17 cellular contexts compared by ENCODE assay signal in genomic region chr19:5957132-5957531, GRCh38. TPM values are rescaled to one million over a fixed set of nuclear protein-coding genes. Genes with fewer than 3 reads are reported as not detected.
A peak's percentile ranks its signal among the peaks of the same experiment; 100 is the strongest.
DNase-seq lines count a peak whose midpoint lies in the region; ATAC-seq and TF ChIP-seq lines count a peak whose summit lies in the region.
"Had no signal": no experiment of that assay in that cellular context is flagged by ENCODE, and none has a peak within 500 bp of the region (broad histone marks: within the 10 kb centered on the region; RNA-seq: fewer than 3 reads in every experiment).

No MANE protein-coding gene starts in this region.

- H3K23ac ChIP-seq in trophoblast cell (ENCODE audit: low read length), result no peak overlapping the region

- H2BK12ac ChIP-seq in trophoblast cell (ENCODE audit: low read length), result no peak overlapping the region

- peaks cover 0 to 5% of the 10 kb centered on the region in 2 experiments for H3K36me3 ChIP-seq in trophoblast cell (ENCODE audit: control insufficient read depth in 1 of 2, insufficient read depth in 2 of 2, low read length in 2 of 2)
- H3K36me3 ChIP-seq: breast epithelium had no signal

- H2BK120ac ChIP-seq in trophoblast cell (ENCODE audit: insufficient read depth, low read length, poor library complexity), result no peak overlapping the region

- no peak overlapping the region for H3K18ac ChIP-seq in trophoblast cell (ENCODE audit: low read length)

- H2AFZ ChIP-seq in trophoblast cell (ENCODE audit: insufficient read depth, low read length, poor library complexity), result no peak overlapping the region
- H2AFZ ChIP-seq: parathyroid adenoma had no signal

- peaks cover 9 to 20% of the 10 kb centered on the region in 2 experiments for H3K4me1 ChIP-seq in trophoblast cell (ENCODE audit: control insufficient read depth in 1 of 2, insufficient read depth in 2 of 2, low read length in 2 of 2)

- peaks cover 7% of the 10 kb centered on the region for H3K36me3 Mint-ChIP-seq in activated CD4-positive, alpha-beta memory T cell treated with anti-CD3 and anti-CD28 coated beads for 36 hours
- peaks cover 24% of the 10 kb centered on the region for H3K36me3 Mint-ChIP-seq in activated CD4-positive, alpha-beta memory T cell treated with anti-CD3 and anti-CD28 coated beads, Interleukin-2, amount 10 ng/mL, durations not matched to agents 7 days and 5 days (ENCODE audit: low read depth)
- no peaks in the 10 kb centered on the region for H3K36me3 Mint-ChIP-seq in brain

- no peak overlapping the region for H3K4me3 Mint-ChIP-seq in activated CD4-positive, alpha-beta memory T cell treated with anti-CD3 and anti-CD28 coated beads for 36 hours
- H3K4me3 Mint-ChIP-seq in activated CD4-positive, alpha-beta memory T cell treated with anti-CD3 and anti-CD28 coated beads, Interleukin-2, amount 10 ng/mL, durations not matched to agents 7 days and 5 days, result no peak overlapping the region
- peak overlapping the region in 1 of 5 experiments; percentile 53 for H3K4me3 Mint-ChIP-seq in brain
- H3K4me3 Mint-ChIP-seq: IgD-negative memory B cell had no signal

- no peak for TF ChIP-seq CTCF in brain (conservative IDR thresholded peaks at IDR 0.05)

- no peak for DNase-seq in activated CD4-positive, alpha-beta memory T cell treated with anti-CD3 and anti-CD28 coated beads for 36 hours
- no peak for DNase-seq in activated CD4-positive, alpha-beta memory T cell treated with anti-CD3 and anti-CD28 coated beads, Interleukin-2, amount 10 ng/mL, durations not matched to agents 7 days and 5 days
- DNase-seq in NCI-H146 (lab: John Stamatoyannopoulos, UW), result peak; percentile 56
- peak; percentile 56 to 65 for DNase-seq in trophoblast cell
- DNase-seq in activated effector memory CD4-positive, alpha-beta T cell treated with anti-CD3 and anti-CD28 coated beads, Interleukin-2, amount 50 U/mL, for 16 hours, result no peak
- DNase-seq in HK-2 (ENCODE audit: unreplicated experiment), result no peak
- DNase-seq: ACHN; activated CD4-positive, alpha-beta T cell treated with anti-CD3 and anti-CD28 coated beads for 1 hour; Calu3; mammary epithelial cell; NCI-H1694; stimulated activated CD4-positive, alpha-beta T cell treated with anti-CD3 and anti-CD28 coated beads, Interleukin-15, amount 100 ng/mL, for 24 hours had no signal

- intact Hi-C loops in activated CD4-positive, alpha-beta memory T cell treated with anti-CD3 and anti-CD28 coated beads for 36 hours (cut with micrococcal nuclease), result loop anchor here (10.0 kb wide), 1 partner anchor 272 kb away; the partner anchor contains the start of genes HSD11B1L and MICOS13

- no peak overlapping the region for H3K4me2 ChIP-seq in trophoblast cell (ENCODE audit: low read length)

- H3K79me2 ChIP-seq in trophoblast cell (ENCODE audit: control insufficient read depth, insufficient read depth, low read length, poor library complexity), result peaks cover 7% of the 10 kb centered on the region

- H3K79me1 ChIP-seq in trophoblast cell (ENCODE audit: low read length), result no peaks in the 10 kb centered on the region

- no peak for ATAC-seq in HG02759 (IDR thresholded peaks at IDR 0.05; ENCODE audit: unreplicated experiment)

- H3K4me3 ChIP-seq in trophoblast cell (ENCODE audit: low read depth, low read length), result no peak overlapping the region
- H3K4me3 ChIP-seq: breast epithelium had no signal

- H3K4me1 Mint-ChIP-seq in activated CD4-positive, alpha-beta memory T cell treated with anti-CD3 and anti-CD28 coated beads for 36 hours (ENCODE audit: low read depth), result peaks cover 91% of the 10 kb centered on the region
- H3K4me1 Mint-ChIP-seq in activated CD4-positive, alpha-beta memory T cell treated with anti-CD3 and anti-CD28 coated beads, Interleukin-2, amount 10 ng/mL, durations not matched to agents 7 days and 5 days, result peaks cover 82% of the 10 kb centered on the region
- H3K4me1 Mint-ChIP-seq in brain, result peaks cover 97% of the 10 kb centered on the region

- WGBS in trophoblast cell (ENCODE audit: extremely low coverage, insufficient coverage, insufficient read length), result no CpG with 5 or more reads among the region's 10 CpGs

- POLR2A ChIA-PET in activated CD4-positive, alpha-beta memory T cell treated with anti-CD3 and anti-CD28 coated beads for 36 hours (lab: Charles Lee), result no interaction called here
- POLR2A ChIA-PET in activated CD4-positive, alpha-beta memory T cell treated with anti-CD3 and anti-CD28 coated beads, Interleukin-2, amount 10 ng/mL, durations not matched to agents 7 days and 5 days (lab: Charles Lee), result no interaction called here

- no peaks in the 10 kb centered on the region for H3K27me3 ChIP-seq in trophoblast cell (ENCODE audit: insufficient read depth, low read length)
- H3K27me3 ChIP-seq: breast epithelium had no signal

- H2BK5ac ChIP-seq in trophoblast cell (ENCODE audit: low read depth, low read length, poor library complexity), result no peak overlapping the region

- H3K27ac ChIP-seq in trophoblast cell (ENCODE audit: low read depth, low read length), result no peak overlapping the region
- H3K27ac ChIP-seq: breast epithelium, parathyroid adenoma had no signal

- no peak overlapping the region for H3K14ac ChIP-seq in trophoblast cell (ENCODE audit: low read length)

- no peaks in the 10 kb centered on the region for H3K9me3 Mint-ChIP-seq in activated CD4-positive, alpha-beta memory T cell treated with anti-CD3 and anti-CD28 coated beads for 36 hours
- H3K9me3 Mint-ChIP-seq in activated CD4-positive, alpha-beta memory T cell treated with anti-CD3 and anti-CD28 coated beads, Interleukin-2, amount 10 ng/mL, durations not matched to agents 7 days and 5 days, result no peaks in the 10 kb centered on the region
- H3K9me3 Mint-ChIP-seq in brain, result no peaks in the 10 kb centered on the region
- H3K9me3 Mint-ChIP-seq: IgD-negative memory B cell had no signal

- H4K12ac ChIP-seq in trophoblast cell (ENCODE audit: low read depth, low read length), result no peak overlapping the region

- H3K4ac ChIP-seq in trophoblast cell (ENCODE audit: low read depth, low read length), result peak overlapping the region; percentile 12

- peak overlapping the region; percentile 57 for H3K27ac Mint-ChIP-seq in activated CD4-positive, alpha-beta memory T cell treated with anti-CD3 and anti-CD28 coated beads for 36 hours
- H3K27ac Mint-ChIP-seq in activated CD4-positive, alpha-beta memory T cell treated with anti-CD3 and anti-CD28 coated beads, Interleukin-2, amount 10 ng/mL, durations not matched to agents 7 days and 5 days, result no peak overlapping the region
- peak overlapping the region in 4 of 5 experiments; percentile 46 to 78 (median 63) for H3K27ac Mint-ChIP-seq in brain

- no peak overlapping the region for H3K9ac ChIP-seq in trophoblast cell (ENCODE audit: low read length)
- H3K9ac ChIP-seq: parathyroid adenoma had no signal

- CTCF ChIA-PET in activated CD4-positive, alpha-beta memory T cell treated with anti-CD3 and anti-CD28 coated beads for 36 hours (lab: Charles Lee), result interaction anchor here (0.9 to 5.2 kb wide), 3 partner anchors 10 to 267 kb away, joined by 4 to 37 read pairs (median 7); partner anchors contain the start of gene RPL36
- CTCF ChIA-PET in activated CD4-positive, alpha-beta memory T cell treated with anti-CD3 and anti-CD28 coated beads, Interleukin-2, amount 10 ng/mL, durations not matched to agents 7 days and 5 days (lab: Charles Lee), result interaction anchor here (2.7 kb wide), 1 partner anchor 10 kb away, joined by 20 read pairs; no protein-coding TSS in a partner anchor

- no peak overlapping the region for H2AK5ac ChIP-seq in trophoblast cell (ENCODE audit: low read length)

- H4K91ac ChIP-seq in trophoblast cell (ENCODE audit: low read depth, low read length), result no peak overlapping the region

- no peak overlapping the region for H4K8ac ChIP-seq in trophoblast cell (ENCODE audit: low read depth, low read length)

- no peaks in the 10 kb centered on the region for H3K27me3 Mint-ChIP-seq in activated CD4-positive, alpha-beta memory T cell treated with anti-CD3 and anti-CD28 coated beads for 36 hours
- no peaks in the 10 kb centered on the region for H3K27me3 Mint-ChIP-seq in activated CD4-positive, alpha-beta memory T cell treated with anti-CD3 and anti-CD28 coated beads, Interleukin-2, amount 10 ng/mL, durations not matched to agents 7 days and 5 days
- H3K27me3 Mint-ChIP-seq in brain, result no peaks in the 10 kb centered on the region
- H3K27me3 Mint-ChIP-seq: IgD-negative memory B cell had no signal

- no peaks in the 10 kb centered on the region for H3K9me3 ChIP-seq in trophoblast cell (ENCODE audit: insufficient read depth, low read depth, low read length)
- H3K9me3 ChIP-seq: breast epithelium had no signal

RNA-seq across cellular contexts. Expression of gene RANBP3, which starts 20.8 kb away (rescaled TPM):
- total RNA-seq in activated CD4-positive, alpha-beta memory T cell treated with anti-CD3 and anti-CD28 coated beads for 36 hours, result 10 to 100 TPM; 78.1 to 81.3 TPM
- total RNA-seq in activated CD4-positive, alpha-beta memory T cell treated with anti-CD3 and anti-CD28 coated beads, Interleukin-2, amount 10 ng/mL, durations not matched to agents 7 days and 5 days, result 10 to 100 TPM; 78.1 to 85.1 TPM
- 183 TPM for polyA plus RNA-seq in brain (ENCODE audit: insufficient read depth, low read depth, low replicate concordance)
- 85.2 and 95.7 TPM in 2 replicates for polyA plus RNA-seq in trophoblast cell (2013)

RNA-seq across cellular contexts. Expression of gene CAPS, which starts 43.1 kb away (rescaled TPM):
- total RNA-seq in activated CD4-positive, alpha-beta memory T cell treated with anti-CD3 and anti-CD28 coated beads for 36 hours, result 1 to 10 TPM; 3.7 to 3.9 TPM
- total RNA-seq in activated CD4-positive, alpha-beta memory T cell treated with anti-CD3 and anti-CD28 coated beads, Interleukin-2, amount 10 ng/mL, durations not matched to agents 7 days and 5 days, result 10 to 100 TPM; 11.8 to 12.5 TPM
- 43.6 TPM for polyA plus RNA-seq in brain (ENCODE audit: insufficient read depth, low read depth, low replicate concordance)
- polyA plus RNA-seq in trophoblast cell (2013), result 3.7 and 3.8 TPM in 2 replicates

RNA-seq across cellular contexts. Expression of gene VMAC, which starts 52.5 kb away (rescaled TPM):
- 1 to 10 TPM; 2.9 to 3.3 TPM for total RNA-seq in activated CD4-positive, alpha-beta memory T cell treated with anti-CD3 and anti-CD28 coated beads for 36 hours
- 1 to 10 TPM; 7.6 to 7.9 TPM for total RNA-seq in activated CD4-positive, alpha-beta memory T cell treated with anti-CD3 and anti-CD28 coated beads, Interleukin-2, amount 10 ng/mL, durations not matched to agents 7 days and 5 days
- polyA plus RNA-seq in brain (ENCODE audit: insufficient read depth, low read depth, low replicate concordance), result 4.6 TPM
- polyA plus RNA-seq in trophoblast cell (2013), result 3.1 and 3.2 TPM in 2 replicates

RNA-seq across cellular contexts. Expression of gene NDUFA11, which starts 53.5 kb away (rescaled TPM):
- 100 to 1,000 TPM; 224 to 226 TPM for total RNA-seq in activated CD4-positive, alpha-beta memory T cell treated with anti-CD3 and anti-CD28 coated beads for 36 hours
- 100 to 1,000 TPM; 217 to 220 TPM for total RNA-seq in activated CD4-positive, alpha-beta memory T cell treated with anti-CD3 and anti-CD28 coated beads, Interleukin-2, amount 10 ng/mL, durations not matched to agents 7 days and 5 days
- 691 TPM for polyA plus RNA-seq in brain (ENCODE audit: insufficient read depth, low read depth, low replicate concordance)
- polyA plus RNA-seq in trophoblast cell (2013), result 291 and 293 TPM in 2 replicates

Comparison
In these comparisons a context has a peak if more than half of its experiments do, and no peak if none do; other contexts are left out.
1. DNase-seq: peak in NCI-H146 (single experiment) and trophoblast cell (2 of 2); none in activated CD4-positive, alpha-beta memory T cell treated with anti-CD3 and anti-CD28 coated beads for 36 hours (single experiment), activated CD4-positive, alpha-beta memory T cell treated with anti-CD3 and anti-CD28 coated beads, Interleukin-2, amount 10 ng/mL, durations not matched to agents 7 days and 5 days (single experiment), activated effector memory CD4-positive, alpha-beta T cell treated with anti-CD3 and anti-CD28 coated beads, Interleukin-2, amount 50 U/mL, for 16 hours (single experiment) and HK-2 (single experiment).